In the genomic region with DNA sequence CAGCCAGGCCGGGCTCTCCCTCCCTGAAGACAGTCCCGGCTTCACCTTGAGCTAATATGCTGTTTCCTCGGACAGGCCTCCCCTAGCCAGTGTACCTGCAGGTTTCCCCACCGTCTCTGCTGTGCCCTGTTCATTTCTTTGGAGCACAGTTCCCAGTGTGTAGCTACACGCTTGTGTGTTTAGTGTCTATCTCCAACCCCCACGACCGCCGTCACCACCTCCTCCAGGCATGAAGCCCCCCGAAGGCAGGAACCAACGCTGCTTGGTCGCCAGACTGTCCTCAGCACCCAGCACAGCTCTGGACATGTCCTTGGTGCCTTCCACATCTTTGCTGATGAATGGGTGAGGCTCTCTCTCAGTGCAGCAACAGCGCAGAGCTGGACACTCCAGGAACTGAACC, we compare ENCODE assay signal across 3 cellular contexts.
TF ChIP-seq lines count a peak whose summit lies in the region.

No MANE protein-coding gene starts in this region.

TF ChIP-seq in GM23338, 12 proteins besides CTCF, POLR2A, EP300 and RAD21 (continues in another document):
- TF ChIP-seq, protein P1, sequence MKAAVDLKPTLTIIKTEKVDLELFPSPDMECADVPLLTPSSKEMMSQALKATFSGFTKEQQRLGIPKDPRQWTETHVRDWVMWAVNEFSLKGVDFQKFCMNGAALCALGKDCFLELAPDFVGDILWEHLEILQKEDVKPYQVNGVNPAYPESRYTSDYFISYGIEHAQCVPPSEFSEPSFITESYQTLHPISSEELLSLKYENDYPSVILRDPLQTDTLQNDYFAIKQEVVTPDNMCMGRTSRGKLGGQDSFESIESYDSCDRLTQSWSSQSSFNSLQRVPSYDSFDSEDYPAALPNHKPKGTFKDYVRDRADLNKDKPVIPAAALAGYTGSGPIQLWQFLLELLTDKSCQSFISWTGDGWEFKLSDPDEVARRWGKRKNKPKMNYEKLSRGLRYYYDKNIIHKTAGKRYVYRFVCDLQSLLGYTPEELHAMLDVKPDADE (IDR thresholded peaks at IDR 0.05) = no peak
- TF ChIP-seq STAT1 (IDR thresholded peaks at IDR 0.05; ENCODE audit: unreplicated experiment) (no peak), CREB1 (CRISPR knock-in tag; IDR thresholded peaks at IDR 0.05; ENCODE audit: low read depth) (no peak), NANOG (IDR thresholded peaks at IDR 0.05; ENCODE audit: borderline replicate concordance) (no peak), JUNB (IDR thresholded peaks at IDR 0.05; ENCODE audit: unreplicated experiment) (no peak), POLR2AphosphoS5 (IDR thresholded peaks at IDR 0.05; ENCODE audit: low read depth) (no peak), EZH2 (IDR thresholded peaks at IDR 0.05; ENCODE audit: low read depth, unreplicated experiment) (no peak)

TF ChIP-seq in endothelial cell of umbilical vein, 7 proteins besides CTCF, POLR2A, EP300 and RAD21:
- TF ChIP-seq, protein P2, sequence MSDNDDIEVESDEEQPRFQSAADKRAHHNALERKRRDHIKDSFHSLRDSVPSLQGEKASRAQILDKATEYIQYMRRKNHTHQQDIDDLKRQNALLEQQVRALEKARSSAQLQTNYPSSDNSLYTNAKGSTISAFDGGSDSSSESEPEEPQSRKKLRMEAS (IDR thresholded peaks at IDR 0.05; ENCODE audit: insufficient read depth, insufficient read length) = no peak
- TF ChIP-seq EZH2 (IDR thresholded peaks at IDR 0.05; ENCODE audit: borderline replicate concordance, low read depth, low read length, severe bottlenecking) (no peak), MYC (IDR thresholded peaks at IDR 0.05; ENCODE audit: low read depth, low read length) (no peak), JUN (IDR thresholded peaks at IDR 0.05; ENCODE audit: borderline replicate concordance, insufficient read depth, insufficient read length, low read depth) (no peak), FOS (IDR thresholded peaks at IDR 0.05; ENCODE audit: borderline replicate concordance, insufficient read depth, low read length) (no peak), GATA2 (IDR thresholded peaks at IDR 0.05; ENCODE audit: insufficient read depth, insufficient read length, low read depth, low read length) (no peak), POLR2AphosphoS5 (IDR thresholded peaks at IDR 0.05; ENCODE audit: insufficient read depth, low read depth, low read length) (no peak)

TF ChIP-seq in WTC11, 78 proteins besides CTCF, POLR2A, EP300 and RAD21:
- TF ChIP-seq CBFB (CRISPR knock-in tag; IDR thresholded peaks at IDR 0.05; ENCODE audit: low read depth) (no peak), ZNF416 (CRISPR knock-in tag; IDR thresholded peaks at IDR 0.05) (no peak)
- TF ChIP-seq, protein P3, sequence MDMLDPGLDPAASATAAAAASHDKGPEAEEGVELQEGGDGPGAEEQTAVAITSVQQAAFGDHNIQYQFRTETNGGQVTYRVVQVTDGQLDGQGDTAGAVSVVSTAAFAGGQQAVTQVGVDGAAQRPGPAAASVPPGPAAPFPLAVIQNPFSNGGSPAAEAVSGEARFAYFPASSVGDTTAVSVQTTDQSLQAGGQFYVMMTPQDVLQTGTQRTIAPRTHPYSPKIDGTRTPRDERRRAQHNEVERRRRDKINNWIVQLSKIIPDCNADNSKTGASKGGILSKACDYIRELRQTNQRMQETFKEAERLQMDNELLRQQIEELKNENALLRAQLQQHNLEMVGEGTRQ (CRISPR knock-in tag; IDR thresholded peaks at IDR 0.05) = no peak
- TF ChIP-seq, protein P4, sequence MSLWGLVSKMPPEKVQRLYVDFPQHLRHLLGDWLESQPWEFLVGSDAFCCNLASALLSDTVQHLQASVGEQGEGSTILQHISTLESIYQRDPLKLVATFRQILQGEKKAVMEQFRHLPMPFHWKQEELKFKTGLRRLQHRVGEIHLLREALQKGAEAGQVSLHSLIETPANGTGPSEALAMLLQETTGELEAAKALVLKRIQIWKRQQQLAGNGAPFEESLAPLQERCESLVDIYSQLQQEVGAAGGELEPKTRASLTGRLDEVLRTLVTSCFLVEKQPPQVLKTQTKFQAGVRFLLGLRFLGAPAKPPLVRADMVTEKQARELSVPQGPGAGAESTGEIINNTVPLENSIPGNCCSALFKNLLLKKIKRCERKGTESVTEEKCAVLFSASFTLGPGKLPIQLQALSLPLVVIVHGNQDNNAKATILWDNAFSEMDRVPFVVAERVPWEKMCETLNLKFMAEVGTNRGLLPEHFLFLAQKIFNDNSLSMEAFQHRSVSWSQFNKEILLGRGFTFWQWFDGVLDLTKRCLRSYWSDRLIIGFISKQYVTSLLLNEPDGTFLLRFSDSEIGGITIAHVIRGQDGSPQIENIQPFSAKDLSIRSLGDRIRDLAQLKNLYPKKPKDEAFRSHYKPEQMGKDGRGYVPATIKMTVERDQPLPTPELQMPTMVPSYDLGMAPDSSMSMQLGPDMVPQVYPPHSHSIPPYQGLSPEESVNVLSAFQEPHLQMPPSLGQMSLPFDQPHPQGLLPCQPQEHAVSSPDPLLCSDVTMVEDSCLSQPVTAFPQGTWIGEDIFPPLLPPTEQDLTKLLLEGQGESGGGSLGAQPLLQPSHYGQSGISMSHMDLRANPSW (CRISPR knock-in tag; conservative IDR thresholded peaks at IDR 0.05; ENCODE audit: low read depth) = no peak
